Comparison of ENCODE assay signal across 23 cellular contexts in genomic region chr4:169657470-169658107, GRCh38. TPM values are rescaled to one million over a fixed set of nuclear protein-coding genes. Genes with fewer than 3 reads are reported as not detected.
DNase-seq lines count a peak whose midpoint lies in the region; ATAC-seq, FAIRE-seq and TF ChIP-seq lines count a peak whose summit lies in the region.
"Had no signal": no experiment of that assay in that cellular context is flagged by ENCODE, and none has a peak within 500 bp of the region (broad histone marks: within the 10 kb centered on the region; RNA-seq: fewer than 3 reads in every experiment).

No MANE protein-coding gene starts in this region.

- TF ChIP-seq CTCF in HEK293 (tag by site-specific recombination; IDR thresholded peaks at IDR 0.05) = no peak
- no peak for TF ChIP-seq CTCF in K562 (IDR thresholded peaks at IDR 0.05 in 2 of 3, conservative IDR thresholded peaks at IDR 0.05 in 1 of 3; ENCODE audit: insufficient read depth in 2 of 3, low read depth in 1 of 3, low read length in 3 of 3)

- no peak overlapping the region for H3K4me2 ChIP-seq in K562 (ENCODE audit: insufficient read depth, low read length)

- in situ Hi-C loops in K562 (cut with MboI) = loop anchor here (5.0 kb wide), 1 partner anchor 35 kb away; the partner anchor contains the start of gene CLCN3

- CTCF ChIA-PET in HEK293 (lab: Yijun Ruan, JAX) = interaction anchor here (0.9 kb wide), 1 partner anchor 44 kb away, joined by 4 read pairs; no protein-coding TSS in a partner anchor
- CTCF ChIA-PET in K562 (lab: Yijun Ruan, JAX; ENCODE audit: low intra/inter-chr PET ratio) = no interaction called here
- CTCF ChIA-PET in activated naive CD4-positive, alpha-beta T cell treated with anti-CD3 and anti-CD28 coated beads for 36 hours (lab: Charles Lee) = interaction anchor here (0.6 to 3.3 kb wide), 2 partner anchors 38 kb away, joined by 3 to 18 read pairs; partner anchors contain the start of gene CLCN3

- no peak for FAIRE-seq in K562 (lab: Jason Lieb, UNC)
- FAIRE-seq: HTR-8/SVneo had no signal

- H3K9ac ChIP-seq in K562 (ENCODE audit: insufficient read depth in 1 of 2, low read depth in 2 of 2, low read length in 2 of 2) = no peak overlapping the region
- H3K9ac ChIP-seq in mucosa of rectum (ENCODE audit: low read depth in 1 of 2, low read length in 2 of 2) = peak overlapping the region; percentile 10 to 17

- H3K4me1 Mint-ChIP-seq in naive thymus-derived CD8-positive, alpha-beta T cell = peaks cover 14 to 45% (median 35%) of the 10 kb centered on the region in 4 donors
- H3K4me1 Mint-ChIP-seq in activated naive CD4-positive, alpha-beta T cell treated with anti-CD3 and anti-CD28 coated beads for 36 hours (ENCODE audit: low read depth) = peaks cover 26% of the 10 kb centered on the region

- POLR2A ChIA-PET in HEK293 (lab: Yijun Ruan, JAX) (no interaction called here), K562 (lab: Yijun Ruan, JAX) (interaction anchor here (3.4 to 6.6 kb wide), 3 partner anchors 8 to 38 kb away, joined by 36 to 51 read pairs (median 46); partner anchors contain the start of gene CLCN3)
- POLR2A ChIA-PET in naive thymus-derived CD8-positive, alpha-beta T cell (lab: Charles Lee) = no interaction called here

- no peaks in the 10 kb centered on the region for H3K9me3 Mint-ChIP-seq in naive thymus-derived CD8-positive, alpha-beta T cell
- H3K9me3 Mint-ChIP-seq in activated naive CD4-positive, alpha-beta T cell treated with anti-CD3 and anti-CD28 coated beads for 36 hours = no peaks in the 10 kb centered on the region
- H3K9me3 Mint-ChIP-seq: stimulated activated naive CD8-positive, alpha-beta T cell treated with anti-CD3 and anti-CD28 coated beads, Interleukin-15, Interleukin-2, amounts not matched to agents 100 ng/mL and 50 ng/mL, for 24 hours had no signal

- no TSS peak for BruUV-seq in K562 (replicated peaks; lab: Mats Ljungman, UMichigan)

- no peak for TF ChIP-seq POLR2A in K562 (conservative IDR thresholded peaks at IDR 0.05)

- peaks cover 26% of the 10 kb centered on the region for H3K4me1 ChIP-seq in ACC112 (ENCODE audit: control insufficient read depth, insufficient read depth, low read length, unreplicated experiment)
- H3K4me1 ChIP-seq in HEK293 (ENCODE audit: control insufficient read depth, insufficient read depth, low read length) = peaks cover 24% of the 10 kb centered on the region
- no peaks in the 10 kb centered on the region; a peak in 2 of 5 replicates for H3K4me1 ChIP-seq in K562 (replicated peaks in 1 of 2; ENCODE audit: control insufficient read depth in 2 of 2, insufficient read depth in 2 of 2, low read length in 2 of 2)
- H3K4me1 ChIP-seq in mucosa of rectum (ENCODE audit: control insufficient read depth in 2 of 2, insufficient read depth in 2 of 2, low read length in 2 of 2) = peaks cover 10 to 33% of the 10 kb centered on the region in 2 donors

- TF ChIP-seq EP300 in K562 (IDR thresholded peaks at IDR 0.05; ENCODE audit: low read length) = no peak

- H4K20me1 ChIP-seq in K562 (replicated peaks; ENCODE audit: control insufficient read depth, insufficient read depth, low read length) = no peaks in the 10 kb centered on the region

- H3K36me3 Mint-ChIP-seq in naive thymus-derived CD8-positive, alpha-beta T cell = peaks cover 0 to 18% (median 14%) of the 10 kb centered on the region in 3 donors
- H3K36me3 Mint-ChIP-seq in activated naive CD4-positive, alpha-beta T cell treated with anti-CD3 and anti-CD28 coated beads for 36 hours (ENCODE audit: low read depth) = peaks cover 18% of the 10 kb centered on the region

- H3K79me2 ChIP-seq in ACC112 (ENCODE audit: control insufficient read depth, insufficient read depth, low read length, unreplicated experiment) (peaks cover 25% of the 10 kb centered on the region), K562 (ENCODE audit: control insufficient read depth, insufficient read depth, low read length) (peaks cover 90% of the 10 kb centered on the region)

- WGBS in K562 (ENCODE audit: insufficient coverage, low coverage, missing lambda C conversion rate) = 29% methylated on average over 3 of the region's 3 CpGs

- DNase-seq in K562 (ENCODE audit: extremely low read depth in 1 of 4, low spot score in 3 of 4) (no peak), NCI-H187 (lab: John Stamatoyannopoulos, UW) (no peak)
- DNase-seq in naive thymus-derived CD8-positive, alpha-beta T cell = no peak
- no peak for DNase-seq in activated naive CD4-positive, alpha-beta T cell treated with anti-CD3 and anti-CD28 coated beads for 36 hours
- DNase-seq: activated CD4-positive, alpha-beta T cell treated with anti-CD3 and anti-CD28 coated beads, Interleukin-2, amount 50 U/mL, for 1 hour; activated CD8-positive, alpha-beta memory T cell treated with anti-CD3 and anti-CD28 coated beads, Interleukin-2, amount 50 U/mL, for 4 hours; activated effector memory CD4-positive, alpha-beta T cell treated with Interleukin-2 at 50 U/mL for 16 hours; central memory CD4-positive, alpha-beta T cell; H7; NCI-H1436 treated with DMSO at 0.1 percent for 48 hours; NCI-H2171; NCI-H69; SIG-M5; stimulated activated CD4-positive, alpha-beta T cell treated with anti-CD3 and anti-CD28 coated beads, Interleukin-4, amount 100 ng/mL, for 24 hours; T-helper 1 cell; tibial artery had no signal

- ATAC-seq in K562 = no peak
- no peak for ATAC-seq in naive thymus-derived CD8-positive, alpha-beta T cell
- ATAC-seq: esophagus mucosa, gastroesophageal sphincter had no signal

- no peaks in the 10 kb centered on the region; the same call in 1 of the 2 replicates for H3K36me3 ChIP-seq in ACC112 (ENCODE audit: insufficient read depth, low read length)
- no peaks in the 10 kb centered on the region for H3K36me3 ChIP-seq in HEK293 (ENCODE audit: control insufficient read depth in 2 of 2, insufficient read depth in 1 of 2, low read length in 2 of 2)
- H3K36me3 ChIP-seq in K562 (ENCODE audit: control insufficient read depth, insufficient read depth, low read length) = peaks cover 9% of the 10 kb centered on the region; the same call in 2 of the 3 replicates
- H3K36me3 ChIP-seq in mucosa of rectum (ENCODE audit: control insufficient read depth in 2 of 2, insufficient read depth in 2 of 2, low read length in 2 of 2) = no peaks in the 10 kb centered on the region
- H3K36me3 ChIP-seq: gastroesophageal sphincter, tibial artery had no signal

- H3K27ac Mint-ChIP-seq in naive thymus-derived CD8-positive, alpha-beta T cell = peak overlapping the region in 3 of 10 donors; percentile 8 to 65 (median 44)
- H3K27ac Mint-ChIP-seq in activated naive CD4-positive, alpha-beta T cell treated with anti-CD3 and anti-CD28 coated beads for 36 hours = no peak overlapping the region
- H3K27ac Mint-ChIP-seq: stimulated activated naive CD8-positive, alpha-beta T cell treated with anti-CD3 and anti-CD28 coated beads, Interleukin-15, Interleukin-2, amounts not matched to agents 100 ng/mL and 50 ng/mL, for 24 hours had no signal

- H3K4me3 ChIP-seq in ACC112 (ENCODE audit: low read depth, low read length) (no peak overlapping the region), HEK293 (ENCODE audit: low read depth, low read length) (no peak overlapping the region), K562 (no peak overlapping the region), mucosa of rectum (ENCODE audit: low read length in 2 of 2) (peak overlapping the region; percentile 5 to 51)
- H3K4me3 ChIP-seq: gastroesophageal sphincter, tibial artery had no signal

- peak overlapping the region; percentile 7; the same call in 1 of the 2 replicates for H3K27ac ChIP-seq in ACC112 (ENCODE audit: low read depth, low read length)
- H3K27ac ChIP-seq in HEK293 (ENCODE audit: extremely low read depth, low read depth, low read length) = no peak overlapping the region
- peak overlapping the region; percentile 19; the same call in 1 of the 3 replicates for H3K27ac ChIP-seq in K562 (ENCODE audit: extremely low read depth, low read depth, low read length)
- H3K27ac ChIP-seq in mucosa of rectum (ENCODE audit: low read depth in 2 of 2, low read length in 2 of 2) = peak overlapping the region; percentile 19 to 80
- H3K27ac ChIP-seq: gastroesophageal sphincter, tibial artery had no signal

- H3K9me1 ChIP-seq in K562 (ENCODE audit: control insufficient read depth, insufficient read depth, low read length) = no peaks in the 10 kb centered on the region

- H2AFZ ChIP-seq in ACC112 (ENCODE audit: low read length, unreplicated experiment) (no peak overlapping the region), K562 (ENCODE audit: low read depth, low read length) (no peak overlapping the region)

- no peak for TF ChIP-seq RAD21 in K562 (CRISPR knock-in tag; conservative IDR thresholded peaks at IDR 0.05 in 1 of 2, IDR thresholded peaks at IDR 0.05 in 1 of 2)

- H3K9me3 ChIP-seq in HEK293 (ENCODE audit: control insufficient read depth, insufficient read depth, low read depth, low read length) (no peaks in the 10 kb centered on the region), K562 (replicated peaks; ENCODE audit: control insufficient read depth, insufficient read depth, low read depth, low read length) (no peaks in the 10 kb centered on the region; the same call in 1 of the 2 replicates), mucosa of rectum (ENCODE audit: control insufficient read depth in 2 of 2, low read length in 2 of 2) (no peaks in the 10 kb centered on the region)
- H3K9me3 ChIP-seq: gastroesophageal sphincter, tibial artery had no signal

- intact Hi-C loops in K562 (cut with micrococcal nuclease) = no loop called here
- intact Hi-C loops in activated naive CD4-positive, alpha-beta T cell treated with anti-CD3 and anti-CD28 coated beads for 36 hours (cut with micrococcal nuclease) = no loop called here

- H3K27me3 ChIP-seq in ACC112 (ENCODE audit: insufficient read depth, low read length) = no peaks in the 10 kb centered on the region
- no peaks in the 10 kb centered on the region for H3K27me3 ChIP-seq in K562 (ENCODE audit: control insufficient read depth in 2 of 2, insufficient read depth in 2 of 2, low read length in 2 of 2)
- H3K27me3 ChIP-seq in mucosa of rectum (ENCODE audit: control insufficient read depth in 2 of 2, insufficient read depth in 2 of 2, low read length in 2 of 2) = no peaks in the 10 kb centered on the region
- H3K27me3 ChIP-seq: gastroesophageal sphincter, tibial artery had no signal

- H3K4me3 Mint-ChIP-seq in naive thymus-derived CD8-positive, alpha-beta T cell = no peak overlapping the region
- no peak overlapping the region for H3K4me3 Mint-ChIP-seq in activated naive CD4-positive, alpha-beta T cell treated with anti-CD3 and anti-CD28 coated beads for 36 hours
- H3K4me3 Mint-ChIP-seq: stimulated activated naive CD8-positive, alpha-beta T cell treated with anti-CD3 and anti-CD28 coated beads, Interleukin-15, Interleukin-2, amounts not matched to agents 100 ng/mL and 50 ng/mL, for 24 hours had no signal

- no peaks in the 10 kb centered on the region for H3K27me3 Mint-ChIP-seq in naive thymus-derived CD8-positive, alpha-beta T cell
- no peaks in the 10 kb centered on the region for H3K27me3 Mint-ChIP-seq in activated naive CD4-positive, alpha-beta T cell treated with anti-CD3 and anti-CD28 coated beads for 36 hours (ENCODE audit: low read depth)
- H3K27me3 Mint-ChIP-seq: stimulated activated naive CD8-positive, alpha-beta T cell treated with anti-CD3 and anti-CD28 coated beads, Interleukin-15, Interleukin-2, amounts not matched to agents 100 ng/mL and 50 ng/mL, for 24 hours had no signal

RNA-seq across cellular contexts. Expression of gene CLCN3, which starts 37.2 kb away (rescaled TPM):
- total RNA-seq in K562 (2011; cell fraction: chromatin; rRNA removed; ENCODE audit: low replicate concordance) = 50.5 and 176 TPM in 2 replicates
- total RNA-seq in K562 (2011; cell fraction: nucleolus; rRNA removed) = 36.2 and 41.2 TPM in 2 replicates
- total RNA-seq in K562 (2011; cell fraction: nucleoplasm; rRNA removed) = 79.1 and 117 TPM in 2 replicates
- total RNA-seq in K562 (2014; rRNA removed) (28.0 and 28.4 TPM in 2 replicates), K562 (2014; rRNA removed; fragmentation: Illumina TruSeq; extraction: Trizol) (48.1 and 60.1 TPM in 2 replicates), K562 (2015; rRNA removed; fragmentation: Illumina TruSeq; extraction: Trizol) (38.2 and 38.5 TPM in 2 replicates), K562 (2021) (44.8 and 46.3 TPM in 2 replicates)
- polyA plus RNA-seq in K562 (2011; rRNA removed) (46.9 and 60.6 TPM in 2 replicates), K562 (2014; fragmentation: Illumina TruSeq; extraction: Trizol) (35.1 and 43.6 TPM in 2 replicates), K562 (2014; fragmentation: Nextera tagmentation; extraction: Ambion mirVana) (10 to 100 TPM; 12.7 to 22.8 TPM), K562 (2014; rRNA removed) (30.8 and 35.5 TPM in 2 replicates)
- 18.1 and 24.5 TPM in 2 replicates for polyA plus RNA-seq in K562 (2011; cell fraction: cytosol; rRNA removed)
- polyA plus RNA-seq in K562 (2011; cell fraction: nucleus; rRNA removed) = 15.1 and 21.3 TPM in 2 replicates
- polyA plus RNA-seq in K562 (2012) = 28.2 and 30.6 TPM in 2 replicates
- polyA minus RNA-seq in K562 (2011; rRNA and poly(A)+ RNA removed) = 169 and 177 TPM in 2 replicates
- polyA minus RNA-seq in K562 (2011; cell fraction: cytosol; rRNA and poly(A)+ RNA removed) = 28.0 and 38.7 TPM in 2 replicates
- 23.8 and 47.7 TPM in 2 replicates for polyA minus RNA-seq in K562 (2011; cell fraction: nucleus; rRNA and poly(A)+ RNA removed)
- 10 to 100 TPM; 32.8 to 36.1 TPM for total RNA-seq in naive thymus-derived CD8-positive, alpha-beta T cell
- 10 to 100 TPM; 11.2 to 11.8 (median 11.8) TPM for polyA plus RNA-seq in naive thymus-derived CD8-positive, alpha-beta T cell
- total RNA-seq in activated naive CD4-positive, alpha-beta T cell treated with anti-CD3 and anti-CD28 coated beads for 36 hours = 10 to 100 TPM; 17.4 to 18.4 TPM

RNA-seq across cellular contexts. Expression of gene NEK1, which starts 45.2 kb away (rescaled TPM):
- 29.0 and 61.5 TPM in 2 replicates for total RNA-seq in K562 (2011; cell fraction: chromatin; rRNA removed; ENCODE audit: low replicate concordance)
- total RNA-seq in K562 (2011; cell fraction: nucleolus; rRNA removed) = 20.3 and 30.8 TPM in 2 replicates
- total RNA-seq in K562 (2011; cell fraction: nucleoplasm; rRNA removed) = 35.7 and 51.3 TPM in 2 replicates
- 7.1 and 8.3 TPM in 2 replicates for total RNA-seq in K562 (2014; rRNA removed)
- 10.7 and 11.9 TPM in 2 replicates for total RNA-seq in K562 (2014; rRNA removed; fragmentation: Illumina TruSeq; extraction: Trizol)
- total RNA-seq in K562 (2015; rRNA removed; fragmentation: Illumina TruSeq; extraction: Trizol) = 9.2 and 10.3 TPM in 2 replicates
- 15.7 and 18.2 TPM in 2 replicates for total RNA-seq in K562 (2021)
- polyA plus RNA-seq in K562 (2011; rRNA removed) = 12.0 and 12.7 TPM in 2 replicates
- polyA plus RNA-seq in K562 (2011; cell fraction: cytosol; rRNA removed) = 3.3 and 5.6 TPM in 2 replicates
- 10.7 and 12.7 TPM in 2 replicates for polyA plus RNA-seq in K562 (2011; cell fraction: nucleus; rRNA removed)
- polyA plus RNA-seq in K562 (2012) = 8.9 and 13.0 TPM in 2 replicates
- polyA plus RNA-seq in K562 (2014; fragmentation: Illumina TruSeq; extraction: Trizol) = 13.5 and 15.2 TPM in 2 replicates
- 1 to 10 TPM; 6.2 to 9.0 TPM for polyA plus RNA-seq in K562 (2014; fragmentation: Nextera tagmentation; extraction: Ambion mirVana)
- 9.8 and 11.2 TPM in 2 replicates for polyA plus RNA-seq in K562 (2014; rRNA removed)
- polyA minus RNA-seq in K562 (2011; rRNA and poly(A)+ RNA removed) = 21.3 and 22.2 TPM in 2 replicates
- polyA minus RNA-seq in K562 (2011; cell fraction: cytosol; rRNA and poly(A)+ RNA removed) = 4.9 and 10.8 TPM in 2 replicates
- polyA minus RNA-seq in K562 (2011; cell fraction: nucleus; rRNA and poly(A)+ RNA removed) = 27.1 and 36.1 TPM in 2 replicates
- 10 to 100 TPM; 17.3 to 19.5 TPM for total RNA-seq in naive thymus-derived CD8-positive, alpha-beta T cell
- polyA plus RNA-seq in naive thymus-derived CD8-positive, alpha-beta T cell = 1 to 10 TPM; 7.1 to 9.0 (median 8.4) TPM
- total RNA-seq in activated naive CD4-positive, alpha-beta T cell treated with anti-CD3 and anti-CD28 coated beads for 36 hours = 10 to 100 TPM in 1 of 2 experiments, 1 to 10 TPM in 1; 9.5 to 10.3 TPM

Comparison
In these comparisons a context has a peak if more than half of its experiments do, and no peak if none do; other contexts are left out.
1. H3K4me3 ChIP-seq: peak in mucosa of rectum (2 of 2); none in ACC112 (single experiment), HEK293 (single experiment) and K562 (single experiment).
2. H3K9ac ChIP-seq: peak in mucosa of rectum (2 of 2); none in K562 (0 of 2).